ENCODE assay signal across 29 cellular contexts in the genomic region with DNA sequence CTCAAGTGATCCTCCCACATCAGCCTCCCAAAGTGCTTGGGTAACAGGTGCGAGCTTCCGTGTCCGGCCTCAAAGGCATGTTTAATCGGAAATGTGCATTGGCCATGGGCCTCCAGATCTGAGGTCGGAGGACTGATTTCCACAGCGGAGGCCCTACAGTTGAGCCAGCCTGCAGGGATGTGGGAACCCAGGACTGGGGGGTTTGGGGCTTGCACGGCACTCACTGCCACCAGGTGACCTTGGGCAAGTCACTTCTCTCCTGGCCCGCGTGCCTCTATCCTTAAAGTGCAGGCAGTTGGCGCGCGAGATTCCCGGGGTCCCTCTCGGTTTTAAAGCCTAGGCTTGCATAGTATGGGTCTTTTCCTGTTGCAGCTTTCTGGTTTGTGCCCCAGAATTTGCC. TPM values are rescaled to one million over a fixed set of nuclear protein-coding genes. Genes with fewer than 3 reads are reported as not detected.
"Had no signal": no experiment of that assay in that cellular context is flagged by ENCODE, and none has a peak within 500 bp of the region (broad histone marks: within the 10 kb centered on the region; RNA-seq: fewer than 3 reads in every experiment).

No MANE protein-coding gene starts in this region.

- H3K27ac Mint-ChIP-seq: activated B cell treated with CpG ODN at 0.5 μM for 24 hours; activated CD8-positive, alpha-beta T cell treated with anti-CD3 and anti-CD28 coated beads for 36 hours; activated naive CD8-positive, alpha-beta T cell; activated T-cell treated with anti-CD3 and anti-CD28 coated beads, Interleukin-2, amount 50 U/mL, for 24 hours; activated T-helper 17 cell treated with anti-CD3 and anti-CD28 coated beads, Interleukin-2, amount 50 U/mL, for 72 hours had no signal

- H3K27ac ChIP-seq: brain microvascular endothelial cell, colonic mucosa, epithelial cell of prostate, esophagus squamous epithelium, gastroesophageal sphincter, WERI-Rb-1 had no signal

- H3K27me3 ChIP-seq: colonic mucosa had no signal

- H3K4me3 Mint-ChIP-seq: activated B cell treated with CpG ODN at 0.5 μM for 24 hours; activated CD8-positive, alpha-beta T cell treated with anti-CD3 and anti-CD28 coated beads for 36 hours; activated naive CD8-positive, alpha-beta T cell; activated T-cell treated with anti-CD3 and anti-CD28 coated beads, Interleukin-2, amount 50 U/mL, for 24 hours; activated T-helper 17 cell treated with anti-CD3 and anti-CD28 coated beads, Interleukin-2, amount 50 U/mL, for 72 hours had no signal

- H3K4me3 ChIP-seq: colonic mucosa, esophagus squamous epithelium, gastroesophageal sphincter had no signal

- H3K36me3 Mint-ChIP-seq: activated naive CD8-positive, alpha-beta T cell had no signal

- H3K4me1 ChIP-seq: colonic mucosa, gastroesophageal sphincter had no signal

- H3K36me3 ChIP-seq: brain microvascular endothelial cell, colonic mucosa, esophagus squamous epithelium, gastroesophageal sphincter, WERI-Rb-1 had no signal

- H3K9me3 ChIP-seq: colonic mucosa, esophagus squamous epithelium, gastroesophageal sphincter had no signal

- H3K9me3 Mint-ChIP-seq: activated B cell treated with CpG ODN at 0.5 μM for 24 hours; activated CD8-positive, alpha-beta T cell treated with anti-CD3 and anti-CD28 coated beads for 36 hours; activated T-cell treated with anti-CD3 and anti-CD28 coated beads, Interleukin-2, amount 50 U/mL, for 24 hours; activated T-helper 17 cell treated with anti-CD3 and anti-CD28 coated beads, Interleukin-2, amount 50 U/mL, for 72 hours had no signal

- DNase-seq: activated B cell treated with CpG ODN at 0.5 μM for 24 hours; activated CD4-positive, alpha-beta T cell treated with anti-CD3 and anti-CD28 coated beads for 48 hours; activated CD4-positive, alpha-beta T cell treated with anti-CD3 and anti-CD28 coated beads, Interleukin-2, amount 50 U/mL, for 1 hour; activated CD4-positive, alpha-beta T cell treated with anti-CD3 and anti-CD28 coated beads, Interleukin-2, amount 50 U/mL, for 48 hours; activated CD8-positive, alpha-beta memory T cell treated with anti-CD3 and anti-CD28 coated beads for 24 hours; activated CD8-positive, alpha-beta memory T cell treated with anti-CD3 and anti-CD28 coated beads, Interleukin-2, amount 50 U/mL, for 4 hours; activated CD8-positive, alpha-beta T cell treated with anti-CD3 and anti-CD28 coated beads for 36 hours; activated effector memory CD4-positive, alpha-beta T cell treated with Interleukin-2 at 50 U/mL for 16 hours; activated gamma-delta T cell treated with Interleukin-2 at 50 U/mL for 16 hours; activated naive CD4-positive, alpha-beta T cell treated with anti-CD3 and anti-CD28 coated beads, Interleukin-2, amount 50 U/mL, for 16 hours; activated naive CD4-positive, alpha-beta T cell treated with Interleukin-2 at 50 U/mL for 16 hours; activated T-cell treated with anti-CD3 and anti-CD28 coated beads for 4 hours; colonic mucosa; effector CD8-positive, alpha-beta T cell; esophagus squamous epithelium had no signal

- H3K4me1 Mint-ChIP-seq: activated T-helper 17 cell treated with anti-CD3 and anti-CD28 coated beads, Interleukin-2, amount 50 U/mL, for 72 hours had no signal

RNA-seq across cellular contexts. Expression of a gene that starts 51.0 kb away (rescaled TPM):
- total RNA-seq: bronchial epithelial cell, cardiac septum, dermis microvascular lymphatic vessel endothelial cell, endothelial cell of umbilical vein, fibroblast of lung, fibroblast of villous mesenchyme, glomerular endothelial cell had no signal
- polyA plus RNA-seq: endothelial cell of umbilical vein, fibroblast of lung had no signal
